8 cellular contexts compared by ENCODE assay signal in the genomic region with DNA sequence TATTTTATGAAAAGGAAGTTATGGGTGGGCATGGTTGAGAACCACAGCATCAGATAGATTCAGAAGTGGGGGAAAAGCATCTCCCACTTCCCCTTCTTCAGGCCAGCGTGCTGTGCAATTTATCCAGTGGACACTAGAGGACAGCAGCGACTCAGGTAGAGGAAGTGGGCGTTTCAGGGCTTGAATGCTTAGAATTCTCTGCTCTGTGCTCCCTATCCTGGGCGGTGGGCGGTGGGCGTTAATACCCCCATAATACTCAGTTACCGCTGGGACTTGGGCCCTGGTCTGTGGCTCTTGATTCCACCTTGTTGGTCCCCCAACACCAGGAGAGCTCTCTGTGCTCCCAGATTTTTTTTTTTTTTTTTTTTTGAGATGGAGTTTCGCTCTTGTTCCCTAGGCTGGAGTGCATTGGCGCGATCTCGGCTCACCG. TPM values are rescaled to one million over a fixed set of nuclear protein-coding genes. Genes with fewer than 3 reads are reported as not detected.
DNase-seq lines count a peak whose midpoint lies in the region; ATAC-seq and TF ChIP-seq lines count a peak whose summit lies in the region.

No MANE protein-coding gene starts in this region.

- TF ChIP-seq CTCF in WTC11 (IDR thresholded peaks at IDR 0.05): peak; percentile 64

- CTCF ChIA-PET in WTC11 (lab: Charles Lee): interaction anchor here (0.7 to 2.9 kb wide), 5 partner anchors 14 to 202 kb away, joined by 4 to 12 read pairs (median 7); a partner anchor contains a TSS

- no peak overlapping the region for H3K27ac Mint-ChIP-seq in WTC11

- ATAC-seq in Right ventricle myocardium inferior (peak; percentile 37), WTC11 (peak; percentile 97)
- peak; percentile 83 for ATAC-seq in stimulated activated naive CD8-positive, alpha-beta T cell treated with anti-CD3 and anti-CD28 coated beads, Interleukin-15, Interleukin-2, amounts not matched to agents 100 U/mL and 50 U/mL, for 24 hours

- no peaks in the 10 kb centered on the region for H3K4me1 Mint-ChIP-seq in WTC11

- H3K36me3 Mint-ChIP-seq in WTC11: no peaks in the 10 kb centered on the region

- intact Hi-C loops in Right ventricle myocardium inferior (cut with DNase I) (no loop called here), cardiac septum (cut with DNase I) (loop anchor here (10.0 kb wide), 1 partner anchor 62 kb away; a partner anchor contains a TSS)

- H3K9me3 Mint-ChIP-seq in WTC11: no peaks in the 10 kb centered on the region

- DNase-seq in Right ventricle myocardium inferior (ENCODE audit: missing footprints) (no peak), cardiac septum (ENCODE audit: low spot score) (no peak), NCI-H2107 (lab: John Stamatoyannopoulos, UW) (peak; percentile 48), WTC11 (ENCODE audit: low spot score) (peak; percentile 74), dermis blood vessel endothelial cell (peak; percentile 70), midbrain (lab: John Stamatoyannopoulos, UW) (peak; percentile 3), putamen (ENCODE audit: low spot score) (no peak)
- peak; percentile 61 for DNase-seq in stimulated activated naive CD8-positive, alpha-beta T cell treated with anti-CD3 and anti-CD28 coated beads, Interleukin-15, Interleukin-2, amounts not matched to agents 100 U/mL and 50 U/mL, for 24 hours

- POLR2A ChIA-PET in WTC11 (lab: Charles Lee): no interaction called here

- H3K27me3 Mint-ChIP-seq in WTC11 (ENCODE audit: low read depth): no peaks in the 10 kb centered on the region; the same call in 1 of the 2 replicates

- H3K4me3 Mint-ChIP-seq in WTC11: no peak overlapping the region

TF ChIP-seq in WTC11, 78 proteins besides CTCF, POLR2A, EP300 and RAD21:
- TF ChIP-seq, protein P1, sequence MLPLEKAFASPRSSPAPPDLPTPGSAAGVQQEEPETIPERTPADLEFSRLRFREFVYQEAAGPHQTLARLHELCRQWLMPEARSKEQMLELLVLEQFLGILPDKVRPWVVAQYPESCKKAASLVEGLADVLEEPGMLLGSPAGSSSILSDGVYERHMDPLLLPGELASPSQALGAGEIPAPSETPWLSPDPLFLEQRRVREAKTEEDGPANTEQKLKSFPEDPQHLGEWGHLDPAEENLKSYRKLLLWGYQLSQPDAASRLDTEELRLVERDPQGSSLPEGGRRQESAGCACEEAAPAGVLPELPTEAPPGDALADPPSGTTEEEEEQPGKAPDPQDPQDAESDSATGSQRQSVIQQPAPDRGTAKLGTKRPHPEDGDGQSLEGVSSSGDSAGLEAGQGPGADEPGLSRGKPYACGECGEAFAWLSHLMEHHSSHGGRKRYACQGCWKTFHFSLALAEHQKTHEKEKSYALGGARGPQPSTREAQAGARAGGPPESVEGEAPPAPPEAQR (CRISPR knock-in tag; IDR thresholded peaks at IDR 0.05): no peak
- TF ChIP-seq JUN (CRISPR knock-in tag; IDR thresholded peaks at IDR 0.05): no peak
- TF ChIP-seq ZNF232 (CRISPR knock-in tag; IDR thresholded peaks at IDR 0.05): no peak
- TF ChIP-seq GABPB1 (CRISPR knock-in tag; IDR thresholded peaks at IDR 0.05): no peak
- TF ChIP-seq, protein P2, sequence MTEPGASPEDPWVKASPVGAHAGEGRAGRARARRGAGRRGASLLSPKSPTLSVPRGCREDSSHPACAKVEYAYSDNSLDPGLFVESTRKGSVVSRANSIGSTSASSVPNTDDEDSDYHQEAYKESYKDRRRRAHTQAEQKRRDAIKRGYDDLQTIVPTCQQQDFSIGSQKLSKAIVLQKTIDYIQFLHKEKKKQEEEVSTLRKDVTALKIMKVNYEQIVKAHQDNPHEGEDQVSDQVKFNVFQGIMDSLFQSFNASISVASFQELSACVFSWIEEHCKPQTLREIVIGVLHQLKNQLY (CRISPR knock-in tag; IDR thresholded peaks at IDR 0.05): no peak
- TF ChIP-seq, protein P3, sequence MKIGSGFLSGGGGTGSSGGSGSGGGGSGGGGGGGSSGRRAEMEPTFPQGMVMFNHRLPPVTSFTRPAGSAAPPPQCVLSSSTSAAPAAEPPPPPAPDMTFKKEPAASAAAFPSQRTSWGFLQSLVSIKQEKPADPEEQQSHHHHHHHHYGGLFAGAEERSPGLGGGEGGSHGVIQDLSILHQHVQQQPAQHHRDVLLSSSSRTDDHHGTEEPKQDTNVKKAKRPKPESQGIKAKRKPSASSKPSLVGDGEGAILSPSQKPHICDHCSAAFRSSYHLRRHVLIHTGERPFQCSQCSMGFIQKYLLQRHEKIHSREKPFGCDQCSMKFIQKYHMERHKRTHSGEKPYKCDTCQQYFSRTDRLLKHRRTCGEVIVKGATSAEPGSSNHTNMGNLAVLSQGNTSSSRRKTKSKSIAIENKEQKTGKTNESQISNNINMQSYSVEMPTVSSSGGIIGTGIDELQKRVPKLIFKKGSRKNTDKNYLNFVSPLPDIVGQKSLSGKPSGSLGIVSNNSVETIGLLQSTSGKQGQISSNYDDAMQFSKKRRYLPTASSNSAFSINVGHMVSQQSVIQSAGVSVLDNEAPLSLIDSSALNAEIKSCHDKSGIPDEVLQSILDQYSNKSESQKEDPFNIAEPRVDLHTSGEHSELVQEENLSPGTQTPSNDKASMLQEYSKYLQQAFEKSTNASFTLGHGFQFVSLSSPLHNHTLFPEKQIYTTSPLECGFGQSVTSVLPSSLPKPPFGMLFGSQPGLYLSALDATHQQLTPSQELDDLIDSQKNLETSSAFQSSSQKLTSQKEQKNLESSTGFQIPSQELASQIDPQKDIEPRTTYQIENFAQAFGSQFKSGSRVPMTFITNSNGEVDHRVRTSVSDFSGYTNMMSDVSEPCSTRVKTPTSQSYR (CRISPR knock-in tag; IDR thresholded peaks at IDR 0.05): no peak

RNA-seq across cellular contexts. Expression of a gene that starts 3.7 kb away (rescaled TPM):
- not detected for total RNA-seq in Right ventricle myocardium inferior
- not detected for total RNA-seq in cardiac septum
- total RNA-seq in WTC11 (2021): not detected in 3 replicates
- not detected in 2 replicates for total RNA-seq in dermis blood vessel endothelial cell

RNA-seq across cellular contexts. Expression of a gene that starts 16.6 kb away (rescaled TPM):
- total RNA-seq in Right ventricle myocardium inferior (not detected), cardiac septum (not detected), WTC11 (2021) (4.7 to 6.4 TPM (median 5.2 TPM) in 3 replicates), dermis blood vessel endothelial cell (0.47 and 1.0 TPM in 2 replicates)

RNA-seq across cellular contexts. Expression of a gene that starts 34.1 kb away (rescaled TPM):
- total RNA-seq in Right ventricle myocardium inferior (not detected), cardiac septum (not detected), WTC11 (2021) (not detected in 3 replicates), dermis blood vessel endothelial cell (0.37 and 0.68 TPM in 2 replicates)

RNA-seq across cellular contexts. Expression of a gene that starts 39.4 kb away (rescaled TPM):
- total RNA-seq in Right ventricle myocardium inferior (10.3 TPM), cardiac septum (6.7 TPM), WTC11 (2021) (not detected in 3 replicates), dermis blood vessel endothelial cell (14.2 and 24.2 TPM in 2 replicates)

RNA-seq across cellular contexts. Expression of a gene that starts 54.2 kb away (rescaled TPM):
- total RNA-seq in Right ventricle myocardium inferior: not detected
- not detected for total RNA-seq in cardiac septum
- not detected in 3 replicates for total RNA-seq in WTC11 (2021)
- total RNA-seq in dermis blood vessel endothelial cell: not detected in 2 replicates

Comparison
In these comparisons a context has a peak if more than half of its experiments do, and no peak if none do; other contexts are left out.
1. ATAC-seq: peak in every context shown above with its lines; median percentile 97 in WTC11; 83 in stimulated activated naive CD8-positive, alpha-beta T cell treated with anti-CD3 and anti-CD28 coated beads, Interleukin-15, Interleukin-2, amounts not matched to agents 100 U/mL and 50 U/mL, for 24 hours; 37 in Right ventricle myocardium inferior.
2. DNase-seq: peak in NCI-H2107 (single experiment), WTC11 (single experiment), dermis blood vessel endothelial cell (single experiment), midbrain (single experiment) and stimulated activated naive CD8-positive, alpha-beta T cell treated with anti-CD3 and anti-CD28 coated beads, Interleukin-15, Interleukin-2, amounts not matched to agents 100 U/mL and 50 U/mL, for 24 hours (single experiment); none in Right ventricle myocardium inferior (single experiment), cardiac septum (single experiment) and putamen (single experiment).